In genomic region chr19:55479451-55480230, GRCh38 we compare ENCODE assay signal across 20 cellular contexts. TPM values are rescaled to one million over a fixed set of nuclear protein-coding genes. Genes with fewer than 3 reads are reported as not detected.
DNase-seq lines count a peak whose midpoint lies in the region; ATAC-seq and TF ChIP-seq lines count a peak whose summit lies in the region.
"Had no signal": no experiment of that assay in that cellular context is flagged by ENCODE, and none has a peak within 500 bp of the region (broad histone marks: within the 10 kb centered on the region; RNA-seq: fewer than 3 reads in every experiment).

No MANE protein-coding gene starts in this region.

- H3K36me3 ChIP-seq in HEK293 (ENCODE audit: control insufficient read depth in 2 of 2, insufficient read depth in 1 of 2, low read length in 2 of 2) (peaks cover 0 to 9% of the 10 kb centered on the region in 2 experiments; a peak in 1 of 3 replicates), body of pancreas (replicated peaks in 1 of 2; ENCODE audit: insufficient read depth in 1 of 2, low read depth in 2 of 2) (no peaks in the 10 kb centered on the region), neural progenitor cell (no peaks in the 10 kb centered on the region)
- H3K36me3 ChIP-seq: ovary had no signal

- TF ChIP-seq POLR2A in body of pancreas (IDR thresholded peaks at IDR 0.05) = no peak

- TF ChIP-seq CTCF in HEK293 (tag by site-specific recombination; IDR thresholded peaks at IDR 0.05) (no peak), body of pancreas (IDR thresholded peaks at IDR 0.05) (no peak), neural progenitor cell (IDR thresholded peaks at IDR 0.05) (no peak)

- H3K36me3 Mint-ChIP-seq in activated CD4-positive, alpha-beta T cell treated with anti-CD3 and anti-CD28 coated beads for 36 hours (ENCODE audit: low read depth) = peaks cover 5% of the 10 kb centered on the region
- H3K36me3 Mint-ChIP-seq in activated CD4-positive, alpha-beta T cell treated with anti-CD3 and anti-CD28 coated beads, Interleukin-2, amount 10 ng/mL, durations not matched to agents 24 days and 14 days (ENCODE audit: low read depth) = peaks cover 3% of the 10 kb centered on the region
- H3K36me3 Mint-ChIP-seq in neural progenitor cell = peaks cover 2% of the 10 kb centered on the region

- peaks cover 19% of the 10 kb centered on the region for H3K79me2 ChIP-seq in neural progenitor cell (ENCODE audit: low read depth)

- ATAC-seq in activated CD4-positive, alpha-beta T cell treated with anti-CD3 and anti-CD28 coated beads for 36 hours = no peak
- ATAC-seq in body of pancreas (peak; percentile 28), HG03520 (IDR thresholded peaks at IDR 0.05; ENCODE audit: unreplicated experiment) (no peak)
- ATAC-seq: stimulated activated memory B cell treated with anti-CD40 and anti-IgM and Interleukin-4, amounts not matched to agents 10 μg/mL and 1 μg/mL and 100 μg/mL, for 72 hours had no signal

- 36 to 41% methylated on average over 14 to 15 of the region's 15 CpGs for WGBS in body of pancreas, 2 donors

- peaks cover 35% of the 10 kb centered on the region for H3K4me1 Mint-ChIP-seq in activated CD4-positive, alpha-beta T cell treated with anti-CD3 and anti-CD28 coated beads for 36 hours
- peaks cover 23% of the 10 kb centered on the region for H3K4me1 Mint-ChIP-seq in activated CD4-positive, alpha-beta T cell treated with anti-CD3 and anti-CD28 coated beads, Interleukin-2, amount 10 ng/mL, durations not matched to agents 24 days and 14 days
- peaks cover 39% of the 10 kb centered on the region for H3K4me1 Mint-ChIP-seq in neural progenitor cell

- intact Hi-C loops in activated CD4-positive, alpha-beta T cell treated with anti-CD3 and anti-CD28 coated beads for 36 hours (cut with DNase I, micrococcal nuclease) = no loop called here
- intact Hi-C loops in activated CD4-positive, alpha-beta T cell treated with anti-CD3 and anti-CD28 coated beads, Interleukin-2, amount 10 ng/mL, durations not matched to agents 24 days and 14 days (cut with micrococcal nuclease) = loop anchor here (5.0 kb wide), 1 partner anchor 1017 kb away; the partner anchor contains the start of gene LENG9
- intact Hi-C loops in body of pancreas (cut with DNase I) = no loop called here

- H3K9me3 ChIP-seq in HEK293 (ENCODE audit: control insufficient read depth, insufficient read depth, low read depth, low read length) = no peaks in the 10 kb centered on the region
- no peaks in the 10 kb centered on the region for H3K9me3 ChIP-seq in body of pancreas
- H3K9me3 ChIP-seq in neural progenitor cell (ENCODE audit: low read depth) = no peaks in the 10 kb centered on the region
- H3K9me3 ChIP-seq: adrenal gland, ovary had no signal

- H3K27ac Mint-ChIP-seq in activated CD4-positive, alpha-beta T cell treated with anti-CD3 and anti-CD28 coated beads for 36 hours = peak overlapping the region; percentile 51
- no peak overlapping the region for H3K27ac Mint-ChIP-seq in activated CD4-positive, alpha-beta T cell treated with anti-CD3 and anti-CD28 coated beads, Interleukin-2, amount 10 ng/mL, durations not matched to agents 24 days and 14 days
- H3K27ac Mint-ChIP-seq in neural progenitor cell = peak overlapping the region; percentile 27

- H3K4me1 ChIP-seq in HEK293 (ENCODE audit: control insufficient read depth, insufficient read depth, low read length) (peaks cover 11% of the 10 kb centered on the region; the same call in 1 of the 2 replicates), body of pancreas (peaks cover 56% of the 10 kb centered on the region), neural progenitor cell (peaks cover 31% of the 10 kb centered on the region)

- H3K27me3 Mint-ChIP-seq in activated CD4-positive, alpha-beta T cell treated with anti-CD3 and anti-CD28 coated beads for 36 hours = no peaks in the 10 kb centered on the region
- H3K27me3 Mint-ChIP-seq in activated CD4-positive, alpha-beta T cell treated with anti-CD3 and anti-CD28 coated beads, Interleukin-2, amount 10 ng/mL, durations not matched to agents 24 days and 14 days = no peaks in the 10 kb centered on the region
- peaks cover 14% of the 10 kb centered on the region for H3K27me3 Mint-ChIP-seq in neural progenitor cell (ENCODE audit: insufficient read depth, low read depth)
- H3K27me3 Mint-ChIP-seq: stimulated activated memory B cell treated with anti-CD40 and anti-IgM and Interleukin-4, amounts not matched to agents 10 μg/mL and 1 μg/mL and 100 μg/mL, for 72 hours had no signal

- no peak for DNase-seq in activated CD4-positive, alpha-beta T cell treated with anti-CD3 and anti-CD28 coated beads for 36 hours
- no peak for DNase-seq in activated CD4-positive, alpha-beta T cell treated with anti-CD3 and anti-CD28 coated beads, Interleukin-2, amount 10 ng/mL, durations not matched to agents 24 days and 14 days
- DNase-seq in body of pancreas (peak; percentile 59 to 82 (median 74)), neural progenitor cell (ENCODE audit: low spot score) (no peak), NCI-H146 treated with DMSO at 0.1 percent for 48 hours (lab: John Stamatoyannopoulos, UW; ENCODE audit: unreplicated experiment) (no peak), SW480 (ENCODE audit: low spot score) (no peak)
- DNase-seq: activated CD4-positive, alpha-beta T cell treated with anti-CD3 and anti-CD28 coated beads for 1 hour; NCI-H2171 treated with DMSO at 0.1 percent for 48 hours; RPMI8226 had no signal

- POLR2A ChIA-PET in activated CD4-positive, alpha-beta T cell treated with anti-CD3 and anti-CD28 coated beads for 36 hours (lab: Charles Lee) = no interaction called here
- POLR2A ChIA-PET in HEK293 (lab: Yijun Ruan, JAX) = interaction anchor here (1.1 kb wide), 2 partner anchors 18 to 120 kb away, joined by 4 read pairs; partner anchors contain the start of genes FIZ1 and ISOC2

- H3K4me2 ChIP-seq in neural progenitor cell = no peak overlapping the region
- H3K4me2 ChIP-seq: KMS-11, smooth muscle cell had no signal

- H3K9me3 Mint-ChIP-seq in activated CD4-positive, alpha-beta T cell treated with anti-CD3 and anti-CD28 coated beads for 36 hours (ENCODE audit: low read depth) = no peaks in the 10 kb centered on the region
- H3K9me3 Mint-ChIP-seq in activated CD4-positive, alpha-beta T cell treated with anti-CD3 and anti-CD28 coated beads, Interleukin-2, amount 10 ng/mL, durations not matched to agents 24 days and 14 days = no peaks in the 10 kb centered on the region
- H3K9me3 Mint-ChIP-seq in neural progenitor cell = no peaks in the 10 kb centered on the region
- H3K9me3 Mint-ChIP-seq: stimulated activated memory B cell treated with anti-CD40 and anti-IgM and Interleukin-4, amounts not matched to agents 10 μg/mL and 1 μg/mL and 100 μg/mL, for 72 hours had no signal

- H2AFZ ChIP-seq in neural progenitor cell (replicated peaks) = no peak overlapping the region

- H4K20me1 ChIP-seq in neural progenitor cell (ENCODE audit: low read depth) = no peaks in the 10 kb centered on the region

- H3K27me3 ChIP-seq in body of pancreas (no peaks in the 10 kb centered on the region), neural progenitor cell (no peaks in the 10 kb centered on the region)
- H3K27me3 ChIP-seq: adrenal gland, ovary had no signal

- H3K9ac ChIP-seq in neural progenitor cell = no peak overlapping the region
- H3K9ac ChIP-seq: KMS-11 had no signal

- no peak overlapping the region for H3K4me3 ChIP-seq in HEK293 (ENCODE audit: low read depth, low read length)
- no peak overlapping the region for H3K4me3 ChIP-seq in body of pancreas
- H3K4me3 ChIP-seq in neural progenitor cell = no peak overlapping the region
- H3K4me3 ChIP-seq: adrenal gland, ovary, smooth muscle cell had no signal

- H3F3A ChIP-seq in neural progenitor cell (ENCODE audit: low read depth) = peaks cover 42% of the 10 kb centered on the region

- CTCF ChIA-PET in activated CD4-positive, alpha-beta T cell treated with anti-CD3 and anti-CD28 coated beads for 36 hours (lab: Charles Lee) = interaction anchor here (0.7 to 1.3 kb wide), 2 partner anchors 24 to 119 kb away, joined by 3 to 4 read pairs; no protein-coding TSS in a partner anchor
- CTCF ChIA-PET in HEK293 (lab: Yijun Ruan, JAX) = interaction anchor here (1.1 to 7.0 kb wide), 3 partner anchors 12 to 25 kb away, joined by 5 to 85 read pairs (median 63); no protein-coding TSS in a partner anchor

- H3K4me3 Mint-ChIP-seq in activated CD4-positive, alpha-beta T cell treated with anti-CD3 and anti-CD28 coated beads for 36 hours = no peak overlapping the region
- no peak overlapping the region for H3K4me3 Mint-ChIP-seq in activated CD4-positive, alpha-beta T cell treated with anti-CD3 and anti-CD28 coated beads, Interleukin-2, amount 10 ng/mL, durations not matched to agents 24 days and 14 days
- no peak overlapping the region for H3K4me3 Mint-ChIP-seq in neural progenitor cell
- H3K4me3 Mint-ChIP-seq: stimulated activated memory B cell treated with anti-CD40 and anti-IgM and Interleukin-4, amounts not matched to agents 10 μg/mL and 1 μg/mL and 100 μg/mL, for 72 hours had no signal

- no peak overlapping the region for H3K27ac ChIP-seq in HEK293 (ENCODE audit: extremely low read depth, low read depth, low read length)
- peak overlapping the region; percentile 60 to 76 (median 73) for H3K27ac ChIP-seq in body of pancreas
- no peak overlapping the region for H3K27ac ChIP-seq in neural progenitor cell
- H3K27ac ChIP-seq: epithelial cell of prostate, KMS-11, ovary had no signal

RNA-seq across cellular contexts. Expression of gene ZNF628, which starts 3.2 kb away (rescaled TPM):
- 1 to 10 TPM; 5.6 to 6.8 TPM for total RNA-seq in activated CD4-positive, alpha-beta T cell treated with anti-CD3 and anti-CD28 coated beads for 36 hours
- total RNA-seq in activated CD4-positive, alpha-beta T cell treated with anti-CD3 and anti-CD28 coated beads, Interleukin-2, amount 10 ng/mL, durations not matched to agents 24 days and 14 days = 8.8 and 10.0 TPM in 2 replicates
- total RNA-seq in body of pancreas = 1 to 10 TPM; 3.4 to 8.2 TPM
- total RNA-seq in neural progenitor cell (ENCODE audit: low replicate concordance) = 5.0 TPM in 1 of 2 replicates, not detected in the other

RNA-seq across cellular contexts. Expression of gene NAT14, which starts 5.3 kb away (rescaled TPM):
- total RNA-seq in activated CD4-positive, alpha-beta T cell treated with anti-CD3 and anti-CD28 coated beads for 36 hours = 10 to 100 TPM in 1 of 2 experiments, 1 to 10 TPM in 1; 8.2 to 14.8 TPM
- 21.7 and 23.4 TPM in 2 replicates for total RNA-seq in activated CD4-positive, alpha-beta T cell treated with anti-CD3 and anti-CD28 coated beads, Interleukin-2, amount 10 ng/mL, durations not matched to agents 24 days and 14 days
- total RNA-seq in body of pancreas = 1 to 10 TPM; 4.2 to 8.2 TPM
- 16.2 and 49.2 TPM in 2 replicates for total RNA-seq in neural progenitor cell (ENCODE audit: low replicate concordance)

RNA-seq across cellular contexts. Expression of gene SSC5D, which starts 8.6 kb away (rescaled TPM):
- total RNA-seq in activated CD4-positive, alpha-beta T cell treated with anti-CD3 and anti-CD28 coated beads for 36 hours = under 1 TPM; 0.32 to 0.34 TPM
- total RNA-seq in activated CD4-positive, alpha-beta T cell treated with anti-CD3 and anti-CD28 coated beads, Interleukin-2, amount 10 ng/mL, durations not matched to agents 24 days and 14 days = 0.19 and 0.21 TPM in 2 replicates
- 1 to 10 TPM; 2.6 to 3.3 TPM for total RNA-seq in body of pancreas
- total RNA-seq in neural progenitor cell (ENCODE audit: low replicate concordance) = 0.56 TPM in 1 of 2 replicates, not detected in the other

RNA-seq across cellular contexts. Expression of gene C19orf85, which starts 15.1 kb away (rescaled TPM):
- total RNA-seq in activated CD4-positive, alpha-beta T cell treated with anti-CD3 and anti-CD28 coated beads for 36 hours = not detected
- total RNA-seq in activated CD4-positive, alpha-beta T cell treated with anti-CD3 and anti-CD28 coated beads, Interleukin-2, amount 10 ng/mL, durations not matched to agents 24 days and 14 days = not detected in 2 replicates
- not detected for total RNA-seq in body of pancreas
- not detected in 2 replicates for total RNA-seq in neural progenitor cell (ENCODE audit: low replicate concordance)
- total RNA-seq: adrenal gland, glomerular endothelial cell, mesenteric fat pad, ovary, smooth muscle cell, ureter had no signal

RNA-seq across cellular contexts. Expression of gene ISOC2, which starts 18.2 kb away (rescaled TPM):
- 10 to 100 TPM; 24.3 to 28.0 TPM for total RNA-seq in activated CD4-positive, alpha-beta T cell treated with anti-CD3 and anti-CD28 coated beads for 36 hours
- 34.2 and 35.2 TPM in 2 replicates for total RNA-seq in activated CD4-positive, alpha-beta T cell treated with anti-CD3 and anti-CD28 coated beads, Interleukin-2, amount 10 ng/mL, durations not matched to agents 24 days and 14 days
- total RNA-seq in body of pancreas (10 to 100 TPM; 38.4 to 75.8 TPM), neural progenitor cell (ENCODE audit: low replicate concordance) (14.8 and 34.4 TPM in 2 replicates)

Comparison
In these comparisons a context has a peak if more than half of its experiments do, and no peak if none do; other contexts are left out.
1. DNase-seq: peak in body of pancreas (4 of 4); none in activated CD4-positive, alpha-beta T cell treated with anti-CD3 and anti-CD28 coated beads for 36 hours (single experiment), activated CD4-positive, alpha-beta T cell treated with anti-CD3 and anti-CD28 coated beads, Interleukin-2, amount 10 ng/mL, durations not matched to agents 24 days and 14 days (single experiment), neural progenitor cell (single experiment), NCI-H146 treated with DMSO at 0.1 percent for 48 hours (single experiment) and SW480 (single experiment).
2. H3K27ac ChIP-seq: peak in body of pancreas (4 of 4); none in HEK293 (single experiment) and neural progenitor cell (single experiment).